1 cellular context compared by ENCODE assay signal in genomic region chr3:115783938-115784738, GRCh38.
A peak's percentile ranks its signal among the peaks of the same experiment; 100 is the strongest.
TF ChIP-seq lines count a peak whose summit lies in the region.

No MANE protein-coding gene starts in this region.

TF ChIP-seq in HepG2, 621 proteins besides CTCF, POLR2A, EP300 and RAD21 (continued from another document and continues in another):
- TF ChIP-seq CREB1 (IDR thresholded peaks at IDR 0.05) (peak; percentile 70), CREB1 (CRISPR knock-in tag; IDR thresholded peaks at IDR 0.05) (no peak), E2F5 (CRISPR knock-in tag; conservative IDR thresholded peaks at IDR 0.05) (no peak), HMG20B (CRISPR knock-in tag; conservative IDR thresholded peaks at IDR 0.05) (peak; percentile 56; the same call in 1 of the 2 replicates), ETV5 (CRISPR knock-in tag; IDR thresholded peaks at IDR 0.05; ENCODE audit: borderline replicate concordance) (peak; percentile 4; the same call in 1 of the 2 replicates), ATAD3A (CRISPR knock-in tag; IDR thresholded peaks at IDR 0.05) (no peak), ZNF660 (CRISPR knock-in tag; IDR thresholded peaks at IDR 0.05; ENCODE audit: borderline replicate concordance, low read depth) (no peak), RBM22 (optimal IDR thresholded peaks at IDR 0.05; ENCODE audit: low read length) (no peak), ZSCAN12 (CRISPR knock-in tag; IDR thresholded peaks at IDR 0.05) (no peak), POLR2AphosphoS5 (IDR thresholded peaks at IDR 0.05; ENCODE audit: low read depth, low read length) (peak; percentile 51; the same call in 1 of the 2 replicates), ZNF674 (CRISPR knock-in tag; IDR thresholded peaks at IDR 0.05; ENCODE audit: low read depth) (0 out of 2 replicates have a peak, but pooled peaks have one; percentile 32), GPN1 (CRISPR knock-in tag; IDR thresholded peaks at IDR 0.05; ENCODE audit: borderline replicate concordance) (no peak), RFX5 (IDR thresholded peaks at IDR 0.05; ENCODE audit: low read depth, low read length) (no peak), ZBTB1 (CRISPR knock-in tag; IDR thresholded peaks at IDR 0.05; ENCODE audit: borderline replicate concordance) (no peak), NFIB (CRISPR knock-in tag; IDR thresholded peaks at IDR 0.05; ENCODE audit: borderline replicate concordance) (no peak), ZNF782 (CRISPR knock-in tag; IDR thresholded peaks at IDR 0.05; ENCODE audit: borderline replicate concordance) (peak; percentile 47; the same call in 1 of the 2 replicates), PAF1 (CRISPR knock-in tag; IDR thresholded peaks at IDR 0.05) (no peak), HNRNPLL (IDR thresholded peaks at IDR 0.05; ENCODE audit: low read depth, low read length, poor library complexity, severe bottlenecking) (peak; percentile 81), HDAC1 (CRISPR knock-in tag; IDR thresholded peaks at IDR 0.05) (peak; percentile 78), SNAPC2 (CRISPR knock-in tag; IDR thresholded peaks at IDR 0.05) (peak; percentile 83; the same call in 1 of the 2 replicates), SMYD3 (CRISPR knock-in tag; IDR thresholded peaks at IDR 0.05) (peak; percentile 69; the same call in 1 of the 2 replicates), LRRFIP1 (CRISPR knock-in tag; conservative IDR thresholded peaks at IDR 0.05) (no peak), SALL2 (CRISPR knock-in tag; IDR thresholded peaks at IDR 0.05) (peak; percentile 21; the same call in 1 of the 2 replicates), ZKSCAN1 (IDR thresholded peaks at IDR 0.05; ENCODE audit: low read length) (no peak), GLI4 (CRISPR knock-in tag; IDR thresholded peaks at IDR 0.05; ENCODE audit: borderline replicate concordance) (no peak), ZNF75D (CRISPR knock-in tag; IDR thresholded peaks at IDR 0.05; ENCODE audit: borderline replicate concordance) (no peak), KDM6A (CRISPR knock-in tag; IDR thresholded peaks at IDR 0.05; ENCODE audit: low read depth) (no peak), IRF9 (CRISPR knock-in tag; IDR thresholded peaks at IDR 0.05; ENCODE audit: borderline replicate concordance) (no peak), ZFP36 (IDR thresholded peaks at IDR 0.05; ENCODE audit: borderline replicate concordance, low read depth, low read length, partially characterized antibody) (no peak), ERF (CRISPR knock-in tag; IDR thresholded peaks at IDR 0.05) (peak; percentile 21; the same call in 1 of the 2 replicates), CHD2 (IDR thresholded peaks at IDR 0.05; ENCODE audit: low read depth, low read length) (peak; percentile 68; the same call in 1 of the 2 replicates), NR1H2 (CRISPR knock-in tag; IDR thresholded peaks at IDR 0.05; ENCODE audit: borderline replicate concordance, low read depth) (no peak), HMGXB4 (CRISPR knock-in tag; IDR thresholded peaks at IDR 0.05; ENCODE audit: borderline replicate concordance in 1 of 2, low read depth in 1 of 2) (peak; percentile 93 to 95), BCL3 (CRISPR knock-in tag; IDR thresholded peaks at IDR 0.05) (no peak), FOXJ3 (CRISPR knock-in tag; IDR thresholded peaks at IDR 0.05; ENCODE audit: borderline replicate concordance) (no peak)
- TF ChIP-seq, protein P1, sequence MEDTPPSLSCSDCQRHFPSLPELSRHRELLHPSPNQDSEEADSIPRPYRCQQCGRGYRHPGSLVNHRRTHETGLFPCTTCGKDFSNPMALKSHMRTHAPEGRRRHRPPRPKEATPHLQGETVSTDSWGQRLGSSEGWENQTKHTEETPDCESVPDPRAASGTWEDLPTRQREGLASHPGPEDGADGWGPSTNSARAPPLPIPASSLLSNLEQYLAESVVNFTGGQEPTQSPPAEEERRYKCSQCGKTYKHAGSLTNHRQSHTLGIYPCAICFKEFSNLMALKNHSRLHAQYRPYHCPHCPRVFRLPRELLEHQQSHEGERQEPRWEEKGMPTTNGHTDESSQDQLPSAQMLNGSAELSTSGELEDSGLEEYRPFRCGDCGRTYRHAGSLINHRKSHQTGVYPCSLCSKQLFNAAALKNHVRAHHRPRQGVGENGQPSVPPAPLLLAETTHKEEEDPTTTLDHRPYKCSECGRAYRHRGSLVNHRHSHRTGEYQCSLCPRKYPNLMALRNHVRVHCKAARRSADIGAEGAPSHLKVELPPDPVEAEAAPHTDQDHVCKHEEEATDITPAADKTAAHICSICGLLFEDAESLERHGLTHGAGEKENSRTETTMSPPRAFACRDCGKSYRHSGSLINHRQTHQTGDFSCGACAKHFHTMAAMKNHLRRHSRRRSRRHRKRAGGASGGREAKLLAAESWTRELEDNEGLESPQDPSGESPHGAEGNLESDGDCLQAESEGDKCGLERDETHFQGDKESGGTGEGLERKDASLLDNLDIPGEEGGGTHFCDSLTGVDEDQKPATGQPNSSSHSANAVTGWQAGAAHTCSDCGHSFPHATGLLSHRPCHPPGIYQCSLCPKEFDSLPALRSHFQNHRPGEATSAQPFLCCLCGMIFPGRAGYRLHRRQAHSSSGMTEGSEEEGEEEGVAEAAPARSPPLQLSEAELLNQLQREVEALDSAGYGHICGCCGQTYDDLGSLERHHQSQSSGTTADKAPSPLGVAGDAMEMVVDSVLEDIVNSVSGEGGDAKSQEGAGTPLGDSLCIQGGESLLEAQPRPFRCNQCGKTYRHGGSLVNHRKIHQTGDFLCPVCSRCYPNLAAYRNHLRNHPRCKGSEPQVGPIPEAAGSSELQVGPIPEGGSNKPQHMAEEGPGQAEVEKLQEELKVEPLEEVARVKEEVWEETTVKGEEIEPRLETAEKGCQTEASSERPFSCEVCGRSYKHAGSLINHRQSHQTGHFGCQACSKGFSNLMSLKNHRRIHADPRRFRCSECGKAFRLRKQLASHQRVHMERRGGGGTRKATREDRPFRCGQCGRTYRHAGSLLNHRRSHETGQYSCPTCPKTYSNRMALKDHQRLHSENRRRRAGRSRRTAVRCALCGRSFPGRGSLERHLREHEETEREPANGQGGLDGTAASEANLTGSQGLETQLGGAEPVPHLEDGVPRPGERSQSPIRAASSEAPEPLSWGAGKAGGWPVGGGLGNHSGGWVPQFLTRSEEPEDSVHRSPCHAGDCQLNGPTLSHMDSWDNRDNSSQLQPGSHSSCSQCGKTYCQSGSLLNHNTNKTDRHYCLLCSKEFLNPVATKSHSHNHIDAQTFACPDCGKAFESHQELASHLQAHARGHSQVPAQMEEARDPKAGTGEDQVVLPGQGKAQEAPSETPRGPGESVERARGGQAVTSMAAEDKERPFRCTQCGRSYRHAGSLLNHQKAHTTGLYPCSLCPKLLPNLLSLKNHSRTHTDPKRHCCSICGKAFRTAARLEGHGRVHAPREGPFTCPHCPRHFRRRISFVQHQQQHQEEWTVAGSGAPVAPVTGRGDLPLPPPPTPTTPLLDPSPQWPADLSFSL (CRISPR knock-in tag; IDR thresholded peaks at IDR 0.05) = no peak
- TF ChIP-seq, protein P2, sequence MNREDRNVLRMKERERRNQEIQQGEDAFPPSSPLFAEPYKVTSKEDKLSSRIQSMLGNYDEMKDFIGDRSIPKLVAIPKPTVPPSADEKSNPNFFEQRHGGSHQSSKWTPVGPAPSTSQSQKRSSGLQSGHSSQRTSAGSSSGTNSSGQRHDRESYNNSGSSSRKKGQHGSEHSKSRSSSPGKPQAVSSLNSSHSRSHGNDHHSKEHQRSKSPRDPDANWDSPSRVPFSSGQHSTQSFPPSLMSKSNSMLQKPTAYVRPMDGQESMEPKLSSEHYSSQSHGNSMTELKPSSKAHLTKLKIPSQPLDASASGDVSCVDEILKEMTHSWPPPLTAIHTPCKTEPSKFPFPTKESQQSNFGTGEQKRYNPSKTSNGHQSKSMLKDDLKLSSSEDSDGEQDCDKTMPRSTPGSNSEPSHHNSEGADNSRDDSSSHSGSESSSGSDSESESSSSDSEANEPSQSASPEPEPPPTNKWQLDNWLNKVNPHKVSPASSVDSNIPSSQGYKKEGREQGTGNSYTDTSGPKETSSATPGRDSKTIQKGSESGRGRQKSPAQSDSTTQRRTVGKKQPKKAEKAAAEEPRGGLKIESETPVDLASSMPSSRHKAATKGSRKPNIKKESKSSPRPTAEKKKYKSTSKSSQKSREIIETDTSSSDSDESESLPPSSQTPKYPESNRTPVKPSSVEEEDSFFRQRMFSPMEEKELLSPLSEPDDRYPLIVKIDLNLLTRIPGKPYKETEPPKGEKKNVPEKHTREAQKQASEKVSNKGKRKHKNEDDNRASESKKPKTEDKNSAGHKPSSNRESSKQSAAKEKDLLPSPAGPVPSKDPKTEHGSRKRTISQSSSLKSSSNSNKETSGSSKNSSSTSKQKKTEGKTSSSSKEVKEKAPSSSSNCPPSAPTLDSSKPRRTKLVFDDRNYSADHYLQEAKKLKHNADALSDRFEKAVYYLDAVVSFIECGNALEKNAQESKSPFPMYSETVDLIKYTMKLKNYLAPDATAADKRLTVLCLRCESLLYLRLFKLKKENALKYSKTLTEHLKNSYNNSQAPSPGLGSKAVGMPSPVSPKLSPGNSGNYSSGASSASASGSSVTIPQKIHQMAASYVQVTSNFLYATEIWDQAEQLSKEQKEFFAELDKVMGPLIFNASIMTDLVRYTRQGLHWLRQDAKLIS (CRISPR knock-in tag; IDR thresholded peaks at IDR 0.05) = 0 out of 2 replicates have a peak, but pooled peaks have one; percentile 76
